In the genomic region with DNA sequence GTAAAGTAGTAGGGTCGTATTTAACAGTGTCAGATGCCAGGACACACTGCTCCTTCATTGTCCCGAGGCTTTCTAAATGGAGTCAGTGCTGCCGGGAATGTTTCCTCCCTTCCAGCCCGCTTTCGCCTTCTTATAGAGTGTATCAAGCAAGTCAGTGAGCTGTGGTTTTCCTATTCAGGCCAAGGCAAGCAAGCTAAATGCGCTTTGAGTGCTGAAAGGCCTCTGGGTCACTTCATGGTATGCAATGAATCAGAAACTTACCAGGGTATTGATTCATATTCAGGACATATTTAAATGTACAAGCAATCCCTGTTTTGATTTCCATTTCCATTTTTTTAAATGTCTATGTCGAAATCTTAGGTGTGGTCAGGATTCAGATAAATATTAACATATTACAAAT, we compare ENCODE assay signal across 21 cellular contexts.
DNase-seq lines count a peak whose midpoint lies in the region; ATAC-seq and TF ChIP-seq lines count a peak whose summit lies in the region.
"Had no signal": no experiment of that assay in that cellular context is flagged by ENCODE, and none has a peak within 500 bp of the region (broad histone marks: within the 10 kb centered on the region; RNA-seq: fewer than 3 reads in every experiment).

No MANE protein-coding gene starts in this region.

- no peaks in the 10 kb centered on the region for H3K4me1 ChIP-seq in breast epithelium
- H3K4me1 ChIP-seq: body of pancreas, stomach had no signal

- POLR2A ChIA-PET in MCF 10A (lab: Yijun Ruan, JAX): no interaction called here

- no peak for ATAC-seq in GM21723 (IDR thresholded peaks at IDR 0.05; ENCODE audit: unreplicated experiment)
- ATAC-seq in GM19463 (IDR thresholded peaks at IDR 0.05; ENCODE audit: unreplicated experiment): no peak
- ATAC-seq: body of pancreas, HCT116, left ventricle myocardium superior, Right ventricle myocardium inferior had no signal

- H3K36me3 Mint-ChIP-seq in MCF 10A (ENCODE audit: insufficient read depth, unreplicated experiment): no peaks in the 10 kb centered on the region

- intact Hi-C loops in MCF 10A (cut with micrococcal nuclease): no loop called here
- intact Hi-C loops in breast epithelium (cut with DNase I; ENCODE audit: low total_unique reads): loop anchor here (10.0 kb wide), 1 partner anchor 332 kb away; a partner anchor contains a TSS

- H3K9me3 ChIP-seq in breast epithelium: no peaks in the 10 kb centered on the region
- H3K9me3 ChIP-seq: body of pancreas, stomach had no signal

- CTCF ChIA-PET in MCF 10A (lab: Yijun Ruan, JAX): interaction anchor here (0.6 kb wide), 1 partner anchor 304 kb away, joined by 6 read pairs; no protein-coding TSS in a partner anchor

- TF ChIP-seq CTCF in MCF 10A (IDR thresholded peaks at IDR 0.05; ENCODE audit: unreplicated experiment) (no peak), breast epithelium (IDR thresholded peaks at IDR 0.05) (no peak)

- DNase-seq in MCF 10A (ENCODE audit: unreplicated experiment): peak; percentile 73
- DNase-seq in breast epithelium (ENCODE audit: low spot score in 2 of 2): no peak
- peak; percentile 87 for DNase-seq in astrocyte of the hippocampus (ENCODE audit: low read depth, low spot score)
- peak; percentile 1 for DNase-seq in globus pallidus (ENCODE audit: low spot score)
- DNase-seq in stromal cell of bone marrow (ENCODE audit: low read depth): peak; percentile 96
- no peak for DNase-seq in cerebellar nuclear complex (lab: John Stamatoyannopoulos, UW)
- DNase-seq: activated CD4-positive, alpha-beta T cell treated with anti-CD3 and anti-CD28 coated beads, Interleukin-2, amount 50 U/mL, for 4 hours; body of pancreas; left ventricle myocardium superior; MM.1S; stomach; T-helper 9 cell had no signal

- no peak overlapping the region for H3K27ac ChIP-seq in breast epithelium
- H3K27ac ChIP-seq: 22Rv1, body of pancreas, HL-60, skin epidermis had no signal

- no peaks in the 10 kb centered on the region for H3K36me3 ChIP-seq in breast epithelium
- H3K36me3 ChIP-seq: stomach had no signal

- H3K4me3 Mint-ChIP-seq in MCF 10A (ENCODE audit: unreplicated experiment): no peak overlapping the region
- H3K4me3 Mint-ChIP-seq: nephron had no signal

- peaks cover 18% of the 10 kb centered on the region for H3K4me1 Mint-ChIP-seq in MCF 10A (ENCODE audit: insufficient read depth, unreplicated experiment)
- H3K4me1 Mint-ChIP-seq: nephron had no signal

- H3K27ac Mint-ChIP-seq in MCF 10A (ENCODE audit: low read depth, unreplicated experiment): peak overlapping the region; percentile 63
- H3K27ac Mint-ChIP-seq: activated T-helper 2 cell treated with anti-CD3 and anti-CD28 coated beads, Interferon-gamma antibody, Interleukin-2, Interleukin-4, amounts not matched to agents 10 μg/mL and 5 μg/mL and 100 μg/mL, durations not matched to agents 14 hours and 24 hours and 36 hours; nephron had no signal

- no peaks in the 10 kb centered on the region for H3K27me3 Mint-ChIP-seq in MCF 10A (ENCODE audit: insufficient read depth, unreplicated experiment)

- no peak for TF ChIP-seq POLR2A in breast epithelium (IDR thresholded peaks at IDR 0.05)

- H3K4me3 ChIP-seq in breast epithelium: no peak overlapping the region
- H3K4me3 ChIP-seq: body of pancreas, skin epidermis, stomach had no signal

- H3K27me3 ChIP-seq in breast epithelium: peaks cover 0 to 5% of the 10 kb centered on the region in 2 donors
- H3K27me3 ChIP-seq: body of pancreas, stomach had no signal

- no TSS peak for BruUV-seq in MCF 10A (replicated peaks; lab: Mats Ljungman, UMichigan)

- H3K9me3 Mint-ChIP-seq in MCF 10A (ENCODE audit: unreplicated experiment): no peaks in the 10 kb centered on the region
- H3K9me3 Mint-ChIP-seq: nephron had no signal

Comparison
In these comparisons a context has a peak if more than half of its experiments do, and no peak if none do; other contexts are left out.
1. DNase-seq: peak in MCF 10A (single experiment), astrocyte of the hippocampus (single experiment), globus pallidus (single experiment) and stromal cell of bone marrow (single experiment); none in breast epithelium (0 of 2) and cerebellar nuclear complex (0 of 2).